ENCODE assay signal across 8 cellular contexts in the genomic region with DNA sequence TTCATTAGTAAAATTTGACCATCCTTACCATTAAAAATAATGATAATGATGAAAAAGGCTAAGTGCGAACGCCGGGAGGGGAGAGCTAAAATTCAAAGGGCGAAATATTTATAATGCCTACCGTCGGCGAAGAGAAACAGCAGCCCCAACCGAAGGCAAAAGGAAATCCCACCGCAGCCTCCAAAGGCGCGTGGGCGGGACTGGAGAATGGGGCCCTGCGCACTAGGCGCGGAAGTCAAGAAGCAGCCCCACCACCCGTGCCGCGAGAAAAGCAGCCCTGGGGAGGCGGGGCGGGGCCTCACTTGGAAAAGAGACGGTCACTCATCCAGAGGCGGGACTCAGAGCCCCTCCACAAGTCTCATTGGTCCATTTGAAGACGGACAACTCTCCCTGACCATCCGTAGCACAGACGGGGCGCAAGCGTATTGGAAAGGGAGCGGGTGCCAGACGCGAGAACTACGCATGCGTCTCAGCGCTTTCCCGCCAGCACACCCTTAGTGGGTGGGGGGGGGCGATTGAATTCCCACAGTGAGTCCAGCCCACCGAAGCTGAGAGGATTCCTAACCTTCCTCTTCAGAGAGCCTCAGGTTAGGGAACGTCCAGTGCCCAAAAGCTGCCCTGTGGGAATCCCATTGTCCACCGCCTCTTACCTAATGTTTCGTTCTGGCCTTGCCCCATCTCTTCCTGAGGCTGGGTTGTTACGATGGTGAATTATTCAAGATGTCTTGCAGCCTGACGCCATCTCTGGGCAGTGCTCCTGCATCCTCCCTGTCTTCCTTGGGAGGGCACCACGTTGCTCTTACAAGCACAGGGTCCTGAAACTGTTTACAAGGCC. TPM values are rescaled to one million over a fixed set of nuclear protein-coding genes. Genes with fewer than 3 reads are reported as not detected.
A peak's percentile ranks its signal among the peaks of the same experiment; 100 is the strongest.
DNase-seq lines count a peak whose midpoint lies in the region; ATAC-seq and TF ChIP-seq lines count a peak whose summit lies in the region.

No MANE protein-coding gene starts in this region.

- TF ChIP-seq CTCF in PC-3 (conservative IDR thresholded peaks at IDR 0.05; ENCODE audit: low read depth, low read length), result no peak

- peaks cover 25% of the 10 kb centered on the region for H3K79me2 ChIP-seq in PC-3 (ENCODE audit: low read length)

- peak; percentile 96 for TF ChIP-seq POLR2A in erythroblast (IDR thresholded peaks at IDR 0.05; ENCODE audit: low read length)

- intact Hi-C loops in PC-3 (cut with micrococcal nuclease), result loop anchor here (1.0 to 5.0 kb wide), 2 partner anchors 20 to 35 kb away; partner anchors contain the start of gene THBS3

- H3K9me3 Mint-ChIP-seq in activated T-cell treated with anti-CD3 and anti-CD28 coated beads, Interleukin-2, amount 50 U/mL, for 24 hours, result no peaks in the 10 kb centered on the region

- peak; percentile 100 for DNase-seq in DMS53 (lab: John Stamatoyannopoulos, UW)
- peak; percentile 100 for DNase-seq in Jurkat, Clone E6-1 (ENCODE audit: low read depth, low spot score)
- DNase-seq in PC-3, result peak; percentile 100
- DNase-seq in activated T-cell treated with anti-CD3 and anti-CD28 coated beads, Interleukin-2, amount 50 U/mL, for 24 hours, result peak; percentile 100
- peak; percentile 99 for DNase-seq in erythroblast (lab: John Stamatoyannopoulos, UW)
- DNase-seq in stimulated activated CD8-positive, alpha-beta memory T cell treated with anti-CD3 and anti-CD28 coated beads, Interleukin-7, amount 100 ng/mL, for 1 hour (ENCODE audit: low read depth in 2 of 2), result peak; percentile 95 to 100

- peaks cover 41% of the 10 kb centered on the region for H3K4me1 Mint-ChIP-seq in activated T-cell treated with anti-CD3 and anti-CD28 coated beads, Interleukin-2, amount 50 U/mL, for 24 hours (ENCODE audit: low read depth)

- no peaks in the 10 kb centered on the region for H3K27me3 Mint-ChIP-seq in activated T-cell treated with anti-CD3 and anti-CD28 coated beads, Interleukin-2, amount 50 U/mL, for 24 hours

- H3K9me3 ChIP-seq in PC-3 (ENCODE audit: low read length) (no peaks in the 10 kb centered on the region), muscle layer of colon (ENCODE audit: low read length) (no peaks in the 10 kb centered on the region)

- peak overlapping the region; percentile 89 for H2AFZ ChIP-seq in PC-3 (ENCODE audit: low read length)

- H3K9ac ChIP-seq in PC-3 (ENCODE audit: low read length), result peak overlapping the region; percentile 87
- H3K9ac ChIP-seq in muscle layer of colon (ENCODE audit: low read length), result peak overlapping the region; percentile 66

- H3K4me1 ChIP-seq in PC-3 (ENCODE audit: insufficient read depth, low read length) (peaks cover 45% of the 10 kb centered on the region), muscle layer of colon (ENCODE audit: insufficient read depth, low read length) (peaks cover 31% of the 10 kb centered on the region)

- peak overlapping the region; percentile 82 for H3K4me2 ChIP-seq in PC-3 (ENCODE audit: low read length)

- H3K36me3 Mint-ChIP-seq in activated T-cell treated with anti-CD3 and anti-CD28 coated beads, Interleukin-2, amount 50 U/mL, for 24 hours (ENCODE audit: low read depth), result peaks cover 40% of the 10 kb centered on the region

- H3F3A ChIP-seq in PC-3 (ENCODE audit: low read length, unreplicated experiment), result no peaks in the 10 kb centered on the region

- TSS peak; percentile 98 for BruUV-seq in PC-3 (replicated peaks; lab: Mats Ljungman, UMichigan)

- H3K27ac ChIP-seq in PC-3 (ENCODE audit: low read length), result peak overlapping the region; percentile 55
- peak overlapping the region; percentile 62 for H3K27ac ChIP-seq in muscle layer of colon (ENCODE audit: low read depth, low read length)

- POLR2A ChIA-PET in PC-3 (lab: Charles Lee; ENCODE audit: unreplicated experiment), result interaction anchor here (0.6 kb wide), 2 partner anchors 33 to 1509 kb away, joined by 3 read pairs; no protein-coding TSS in a partner anchor

- H3K9me2 ChIP-seq in PC-3 (replicated peaks; ENCODE audit: low read length), result no peaks in the 10 kb centered on the region

- no peaks in the 10 kb centered on the region for H4K20me1 ChIP-seq in PC-3 (ENCODE audit: low read length)

- H3K4me3 Mint-ChIP-seq in activated T-cell treated with anti-CD3 and anti-CD28 coated beads, Interleukin-2, amount 50 U/mL, for 24 hours, result peak overlapping the region; percentile 90

- ATAC-seq in GM21717 (IDR thresholded peaks at IDR 0.05; ENCODE audit: unreplicated experiment) (peak; percentile 77), PC-3 (peak; percentile 96)

- peak overlapping the region; percentile 95 for H3K27ac Mint-ChIP-seq in activated T-cell treated with anti-CD3 and anti-CD28 coated beads, Interleukin-2, amount 50 U/mL, for 24 hours

- H3K36me3 ChIP-seq in PC-3 (ENCODE audit: low read depth, low read length) (no peaks in the 10 kb centered on the region), muscle layer of colon (ENCODE audit: insufficient read depth, low read length) (no peaks in the 10 kb centered on the region)

- H3K27me3 ChIP-seq in PC-3 (ENCODE audit: low read length), result no peaks in the 10 kb centered on the region
- H3K27me3 ChIP-seq in muscle layer of colon (ENCODE audit: control insufficient read depth in 1 of 2, insufficient read depth in 2 of 2, low read length in 2 of 2), result no peaks in the 10 kb centered on the region

- peak overlapping the region; percentile 97 for H3K4me3 ChIP-seq in Jurkat, Clone E6-1 (ENCODE audit: low read length)
- H3K4me3 ChIP-seq in PC-3 (ENCODE audit: low read length) (peak overlapping the region; percentile 76), muscle layer of colon (ENCODE audit: low read depth in 1 of 2, low read length in 2 of 2) (peak overlapping the region; percentile 44 to 75)

- CTCF ChIA-PET in PC-3 (lab: Charles Lee), result interaction anchor here (1.3 to 2.0 kb wide), 3 partner anchors 20 to 55 kb away, joined by 6 to 9 read pairs (median 7); partner anchors contain the start of genes KRTCAP2 and THBS3

RNA-seq across cellular contexts. Expression of gene MTX1, which starts 19.0 kb away (rescaled TPM):
- 75.4 TPM for polyA plus RNA-seq in Jurkat, Clone E6-1 (2012; ENCODE audit: insufficient read depth, insufficient read length)
- 141 and 152 TPM in 2 replicates for total RNA-seq in PC-3 (2014; rRNA removed)

RNA-seq across cellular contexts. Expression of gene THBS3, which starts 19.8 kb away (rescaled TPM):
- 13.8 TPM for polyA plus RNA-seq in Jurkat, Clone E6-1 (2012; ENCODE audit: insufficient read depth, insufficient read length)
- 12.0 and 13.0 TPM in 2 replicates for total RNA-seq in PC-3 (2014; rRNA removed)

RNA-seq across cellular contexts. Expression of gene ENTREP3, which starts 27.8 kb away (rescaled TPM):
- 18.4 TPM for polyA plus RNA-seq in Jurkat, Clone E6-1 (2012; ENCODE audit: insufficient read depth, insufficient read length)
- 30.9 and 54.7 TPM in 2 replicates for total RNA-seq in PC-3 (2014; rRNA removed)

RNA-seq across cellular contexts. Expression of gene SCAMP3, which starts 34.7 kb away (rescaled TPM):
- polyA plus RNA-seq in Jurkat, Clone E6-1 (2012; ENCODE audit: insufficient read depth, insufficient read length), result 92.0 TPM
- total RNA-seq in PC-3 (2014; rRNA removed), result 218 and 219 TPM in 2 replicates

RNA-seq across cellular contexts. Expression of gene CLK2, which starts 45.8 kb away (rescaled TPM):
- polyA plus RNA-seq in Jurkat, Clone E6-1 (2012; ENCODE audit: insufficient read depth, insufficient read length), result 84.2 TPM
- 44.5 and 49.9 TPM in 2 replicates for total RNA-seq in PC-3 (2014; rRNA removed)

Comparison
In these comparisons a context has a peak if more than half of its experiments do, and no peak if none do; other contexts are left out.
1. Peak in every context shown above with its lines: DNase-seq, ATAC-seq, H3K4me3 ChIP-seq and H3K27ac ChIP-seq.